In genomic region chr10:88127766-88128165, GRCh38 we compare ENCODE assay signal across 30 cellular contexts.
"Had no signal": no experiment of that assay in that cellular context is flagged by ENCODE, and none has a peak within 500 bp of the region (broad histone marks: within the 10 kb centered on the region; RNA-seq: fewer than 3 reads in every experiment).

No MANE protein-coding gene starts in this region.

- ATAC-seq: left colon; left lung; natural killer cell; right lobe of liver; stimulated activated naive B cell treated with anti-CD40 and anti-IgM and Interleukin-4, amounts not matched to agents 10 μg/mL and 1 μg/mL and 100 μg/mL, for 72 hours; stimulated activated naive CD8-positive, alpha-beta T cell treated with anti-CD3 and anti-CD28 coated beads, Interleukin-15, Interleukin-2, amounts not matched to agents 100 U/mL and 50 U/mL, for 24 hours had no signal

- H3K9me3 Mint-ChIP-seq: immature natural killer cell, naive B cell, natural killer cell, nephron progenitor cell, neural progenitor cell had no signal

- H3K36me3 Mint-ChIP-seq: immature natural killer cell, mesothelial cell of epicardium, naive B cell, natural killer cell, neural progenitor cell had no signal

- H3K27ac Mint-ChIP-seq: immature natural killer cell; mesothelial cell of epicardium; natural killer cell; nephron progenitor cell; neural progenitor cell; progenitor cell of endocrine pancreas; stimulated activated naive B cell treated with anti-CD40 and anti-IgM and Interleukin-4, amounts not matched to agents 10 μg/mL and 1 μg/mL and 100 μg/mL, for 72 hours had no signal

- FAIRE-seq: islet of Langerhans, kidney had no signal

- H3K36me3 ChIP-seq: left lung, neural progenitor cell, ovary, right atrium auricular region, right lobe of liver, stomach, thyroid gland, transverse colon, upper lobe of left lung, vagina had no signal

- H3K27me3 Mint-ChIP-seq: naive B cell; stimulated activated naive B cell treated with anti-CD40 and anti-IgM and Interleukin-4, amounts not matched to agents 10 μg/mL and 1 μg/mL and 100 μg/mL, for 72 hours had no signal

- H3K9me3 ChIP-seq: left lung, ovary, right atrium auricular region, right lobe of liver, stomach, testis, thyroid gland, transverse colon, upper lobe of left lung, vagina had no signal

- H3K4me1 Mint-ChIP-seq: immature natural killer cell, nephron progenitor cell, neural progenitor cell had no signal

- H3K27me3 ChIP-seq: left lung, neural progenitor cell, ovary, right atrium auricular region, right lobe of liver, stomach, testis, thyroid gland, transverse colon, upper lobe of left lung, vagina had no signal

- H3K27ac ChIP-seq: left lung, neural progenitor cell, ovary, right atrium auricular region, right lobe of liver, skin epidermis, stomach, testis, thyroid gland, transverse colon, upper lobe of left lung, vagina had no signal

- H3K4me3 ChIP-seq: left lung, lung, neural progenitor cell, ovary, right atrium auricular region, right lobe of liver, skin epidermis, stomach, testis, thyroid gland, transverse colon, upper lobe of left lung, vagina had no signal

- H3K4me3 Mint-ChIP-seq: immature natural killer cell; mesothelial cell of epicardium; naive B cell; natural killer cell; nephron progenitor cell; neural progenitor cell; stimulated activated naive B cell treated with anti-CD40 and anti-IgM and Interleukin-4, amounts not matched to agents 10 μg/mL and 1 μg/mL and 100 μg/mL, for 72 hours had no signal

- DNase-seq: hypothalamus; immature natural killer cell; kidney; left colon; left lung; mesendoderm; naive B cell; natural killer cell; nephron progenitor cell; ovary; right lobe of liver; stimulated activated CD4-positive, alpha-beta T cell treated with anti-CD3 and anti-CD28 coated beads, Interleukin-12 subunit alpha, Interleukin-12 subunit beta, amount 100 ng/mL, for 4 hours; stimulated activated CD4-positive, alpha-beta T cell treated with anti-CD3 and anti-CD28 coated beads, Interleukin-15, amount 100 ng/mL, for 24 hours; stimulated activated CD4-positive, alpha-beta T cell treated with anti-CD3 and anti-CD28 coated beads, Interleukin-2, amount 100 ng/mL, for 24 hours; stimulated activated CD4-positive, alpha-beta T cell treated with anti-CD3 and anti-CD28 coated beads, Interleukin-4, amount 100 ng/mL, for 1 hour; stimulated activated naive B cell treated with anti-CD40 and anti-IgM and Interleukin-4, amounts not matched to agents 10 μg/mL and 1 μg/mL and 100 μg/mL, for 72 hours; stimulated activated naive CD8-positive, alpha-beta T cell treated with anti-CD3 and anti-CD28 coated beads, Interleukin-15, Interleukin-2, amounts not matched to agents 100 U/mL and 50 U/mL, for 24 hours; stomach; testis; thyroid gland; transverse colon; upper lobe of left lung had no signal

- H3K4me1 ChIP-seq: neural progenitor cell, right atrium auricular region, right lobe of liver, testis, transverse colon had no signal
